27 cellular contexts compared by ENCODE assay signal in the genomic region with DNA sequence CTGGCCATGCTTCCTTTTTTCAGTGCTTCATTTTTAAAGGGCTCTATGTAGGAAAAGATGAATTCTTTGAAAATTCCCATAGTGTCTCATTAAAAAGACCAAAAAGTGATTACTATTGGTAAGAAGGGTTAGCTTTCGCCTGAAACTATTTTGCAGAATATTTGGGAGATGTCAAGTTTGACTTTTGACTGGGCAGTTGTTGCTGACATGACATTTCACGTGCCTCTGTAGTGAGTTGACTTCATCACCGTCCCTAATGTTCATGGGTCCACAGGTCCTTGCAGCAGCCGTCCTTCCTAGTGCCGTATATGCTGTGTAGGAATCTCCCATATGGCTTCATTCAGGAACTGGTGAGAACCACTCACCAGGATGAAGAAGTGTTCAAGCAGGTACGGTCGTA.
"Had no signal": no experiment of that assay in that cellular context is flagged by ENCODE, and none has a peak within 500 bp of the region (broad histone marks: within the 10 kb centered on the region; RNA-seq: fewer than 3 reads in every experiment).

No MANE protein-coding gene starts in this region.

- H3K27ac ChIP-seq: spleen, thyroid gland, VCaP had no signal

- H3K27me3 ChIP-seq: dorsolateral prefrontal cortex, spleen, thyroid gland had no signal

- ATAC-seq: activated CD4-positive, CD25-positive, alpha-beta regulatory T cell treated with anti-CD3 and anti-CD28 coated beads, Interleukin-2, amount 50 U/mL, for 24 hours; activated naive CD8-positive, alpha-beta T cell treated with anti-CD3 and anti-CD28 coated beads, Interleukin-2, amount 50 U/mL, for 24 hours; activated T-cell treated with anti-CD3 and anti-CD28 coated beads, Interleukin-2, amount 50 U/mL, for 72 hours; effector memory CD8-positive, alpha-beta T cell; esophagus mucosa; left ventricle myocardium superior; T-cell had no signal

- H3K4me1 ChIP-seq: spleen, thyroid gland had no signal

- H3K27ac Mint-ChIP-seq: activated CD4-positive, alpha-beta memory T cell treated with anti-CD3 and anti-CD28 coated beads, Interleukin-2, amount 10 ng/mL, durations not matched to agents 7 days and 5 days; activated CD4-positive, alpha-beta T cell treated with anti-CD3 and anti-CD28 coated beads, Interleukin-2, amount 10 ng/mL, durations not matched to agents 24 days and 14 days; activated naive CD4-positive, alpha-beta T cell treated with anti-CD3 and anti-CD28 coated beads for 36 hours; activated naive CD8-positive, alpha-beta T cell treated with anti-CD3 and anti-CD28 coated beads, Interleukin-2, amount 50 U/mL, for 24 hours; activated T-cell treated with anti-CD3 and anti-CD28 coated beads, Interleukin-2, amount 50 U/mL, for 72 hours; brain; effector memory CD8-positive, alpha-beta T cell; T-cell; T-helper 2 cell treated with Interferon-gamma antibody and Interleukin-4, amounts not matched to agents 5 μg/mL and 100 μg/mL, for 36 hours had no signal

- DNase-seq: activated CD4-positive, alpha-beta memory T cell treated with anti-CD3 and anti-CD28 coated beads, Interleukin-2, amount 10 ng/mL, durations not matched to agents 7 days and 5 days; activated CD4-positive, alpha-beta T cell treated with anti-CD3 and anti-CD28 coated beads, Interleukin-2, amount 10 ng/mL, durations not matched to agents 24 days and 14 days; activated effector memory CD4-positive, alpha-beta T cell treated with Interleukin-2 at 50 U/mL for 16 hours; activated naive CD4-positive, alpha-beta T cell treated with anti-CD3 and anti-CD28 coated beads for 36 hours; activated naive CD8-positive, alpha-beta T cell treated with anti-CD3 and anti-CD28 coated beads, Interleukin-2, amount 50 U/mL, for 24 hours; activated T-cell treated with anti-CD3 and anti-CD28 coated beads, Interleukin-2, amount 50 U/mL, for 72 hours; dorsolateral prefrontal cortex; effector memory CD8-positive, alpha-beta T cell; hypothalamus; left ventricle myocardium superior; mammary epithelial cell; midbrain; spleen; stimulated activated CD4-positive, alpha-beta T cell treated with anti-CD3 and anti-CD28 coated beads, Interleukin-4, amount 100 ng/mL, for 24 hours; stimulated activated naive CD4-positive, alpha-beta T cell treated with Interleukin-2 at 50 U/mL for 16 hours; T-cell; thyroid gland had no signal

- H3K27me3 Mint-ChIP-seq: activated CD4-positive, alpha-beta memory T cell treated with anti-CD3 and anti-CD28 coated beads, Interleukin-2, amount 10 ng/mL, durations not matched to agents 7 days and 5 days; activated CD4-positive, alpha-beta T cell treated with anti-CD3 and anti-CD28 coated beads, Interleukin-2, amount 10 ng/mL, durations not matched to agents 24 days and 14 days; activated naive CD8-positive, alpha-beta T cell treated with anti-CD3 and anti-CD28 coated beads, Interleukin-2, amount 50 U/mL, for 24 hours; brain; effector memory CD8-positive, alpha-beta T cell; T-cell had no signal

- FAIRE-seq: colon, endothelial cell of umbilical vein, frontal cortex, urothelium cell line had no signal

- H3K4me3 Mint-ChIP-seq: activated CD4-positive, alpha-beta memory T cell treated with anti-CD3 and anti-CD28 coated beads, Interleukin-2, amount 10 ng/mL, durations not matched to agents 7 days and 5 days; activated CD4-positive, alpha-beta T cell treated with anti-CD3 and anti-CD28 coated beads, Interleukin-2, amount 10 ng/mL, durations not matched to agents 24 days and 14 days; activated naive CD4-positive, alpha-beta T cell treated with anti-CD3 and anti-CD28 coated beads for 36 hours; activated naive CD8-positive, alpha-beta T cell treated with anti-CD3 and anti-CD28 coated beads, Interleukin-2, amount 50 U/mL, for 24 hours; activated T-cell treated with anti-CD3 and anti-CD28 coated beads, Interleukin-2, amount 50 U/mL, for 72 hours; brain; effector memory CD8-positive, alpha-beta T cell; nephron; T-cell; T-helper 2 cell treated with Interferon-gamma antibody and Interleukin-4, amounts not matched to agents 5 μg/mL and 100 μg/mL, for 36 hours had no signal

- H3K4me1 Mint-ChIP-seq: activated CD4-positive, alpha-beta memory T cell treated with anti-CD3 and anti-CD28 coated beads, Interleukin-2, amount 10 ng/mL, durations not matched to agents 7 days and 5 days; activated CD4-positive, alpha-beta T cell treated with anti-CD3 and anti-CD28 coated beads, Interleukin-2, amount 10 ng/mL, durations not matched to agents 24 days and 14 days; activated naive CD8-positive, alpha-beta T cell treated with anti-CD3 and anti-CD28 coated beads, Interleukin-2, amount 50 U/mL, for 24 hours; brain; nephron; T-cell had no signal

- H3K9me3 Mint-ChIP-seq: activated CD4-positive, alpha-beta memory T cell treated with anti-CD3 and anti-CD28 coated beads, Interleukin-2, amount 10 ng/mL, durations not matched to agents 7 days and 5 days; activated CD4-positive, alpha-beta T cell treated with anti-CD3 and anti-CD28 coated beads, Interleukin-2, amount 10 ng/mL, durations not matched to agents 24 days and 14 days; activated naive CD4-positive, alpha-beta T cell treated with anti-CD3 and anti-CD28 coated beads for 36 hours; activated naive CD8-positive, alpha-beta T cell treated with anti-CD3 and anti-CD28 coated beads, Interleukin-2, amount 50 U/mL, for 24 hours; activated T-cell treated with anti-CD3 and anti-CD28 coated beads, Interleukin-2, amount 50 U/mL, for 72 hours; brain; effector memory CD8-positive, alpha-beta T cell; nephron; T-cell; T-helper 2 cell treated with Interferon-gamma antibody and Interleukin-4, amounts not matched to agents 5 μg/mL and 100 μg/mL, for 36 hours had no signal

- H3K4me3 ChIP-seq: dorsolateral prefrontal cortex, spleen, thyroid gland had no signal

- H3K9me3 ChIP-seq: spleen, thyroid gland had no signal
